In genomic region chr11:65817312-65817814, GRCh38 we compare ENCODE assay signal across 8 cellular contexts. TPM values are rescaled to one million over a fixed set of nuclear protein-coding genes. Genes with fewer than 3 reads are reported as not detected.
DNase-seq lines count a peak whose midpoint lies in the region; ATAC-seq and TF ChIP-seq lines count a peak whose summit lies in the region.

No MANE protein-coding gene starts in this region.

- peaks cover 2% of the 10 kb centered on the region for H3K27me3 Mint-ChIP-seq in activated CD4-positive, alpha-beta T cell treated with anti-CD3 and anti-CD28 coated beads, Interleukin-2, amount 10 ng/mL, durations not matched to agents 24 days and 14 days
- peaks cover under 1% of the 10 kb centered on the region for H3K27me3 Mint-ChIP-seq in activated T-helper 2 cell treated with anti-CD3 and anti-CD28 coated beads, Interferon-gamma antibody, Interleukin-2, Interleukin-4, amounts not matched to agents 10 μg/mL and 5 μg/mL and 100 μg/mL, durations not matched to agents 14 hours and 24 hours and 36 hours (ENCODE audit: low read depth)
- H3K27me3 Mint-ChIP-seq in immature natural killer cell (ENCODE audit: low read depth in 3 of 3), result peaks cover 0 to 5% (median 3%) of the 10 kb centered on the region in 3 donors

- no peaks in the 10 kb centered on the region for H3K27me3 ChIP-seq in suprapubic skin

- peak overlapping the region; percentile 73 for H3K4me3 ChIP-seq in suprapubic skin

- no peaks in the 10 kb centered on the region for H3K9me3 ChIP-seq in suprapubic skin

- WGBS in suprapubic skin, result 60% methylated on average over 5 of the region's 5 CpGs

- no peak for TF ChIP-seq POLR2A in suprapubic skin (IDR thresholded peaks at IDR 0.05)

- no peaks in the 10 kb centered on the region for H3K9me3 Mint-ChIP-seq in activated CD4-positive, alpha-beta T cell treated with anti-CD3 and anti-CD28 coated beads, Interleukin-2, amount 10 ng/mL, durations not matched to agents 24 days and 14 days
- H3K9me3 Mint-ChIP-seq in activated T-helper 2 cell treated with anti-CD3 and anti-CD28 coated beads, Interferon-gamma antibody, Interleukin-2, Interleukin-4, amounts not matched to agents 10 μg/mL and 5 μg/mL and 100 μg/mL, durations not matched to agents 14 hours and 24 hours and 36 hours, result no peaks in the 10 kb centered on the region
- H3K9me3 Mint-ChIP-seq in immature natural killer cell, result no peaks in the 10 kb centered on the region

- peak overlapping the region; percentile 87 for H3K27ac Mint-ChIP-seq in activated CD4-positive, alpha-beta T cell treated with anti-CD3 and anti-CD28 coated beads, Interleukin-2, amount 10 ng/mL, durations not matched to agents 24 days and 14 days
- H3K27ac Mint-ChIP-seq in activated T-helper 2 cell treated with anti-CD3 and anti-CD28 coated beads, Interferon-gamma antibody, Interleukin-2, Interleukin-4, amounts not matched to agents 10 μg/mL and 5 μg/mL and 100 μg/mL, durations not matched to agents 14 hours and 24 hours and 36 hours, result peak overlapping the region; percentile 65
- H3K27ac Mint-ChIP-seq in immature natural killer cell, result peak overlapping the region in 5 of 6 donors; percentile 27 to 87 (median 77)

- H3K4me1 ChIP-seq in suprapubic skin, result peaks cover 31% of the 10 kb centered on the region

- H3K36me3 Mint-ChIP-seq in activated CD4-positive, alpha-beta T cell treated with anti-CD3 and anti-CD28 coated beads, Interleukin-2, amount 10 ng/mL, durations not matched to agents 24 days and 14 days (ENCODE audit: low read depth), result no peaks in the 10 kb centered on the region
- H3K36me3 Mint-ChIP-seq in activated T-helper 2 cell treated with anti-CD3 and anti-CD28 coated beads, Interferon-gamma antibody, Interleukin-2, Interleukin-4, amounts not matched to agents 10 μg/mL and 5 μg/mL and 100 μg/mL, durations not matched to agents 14 hours and 24 hours and 36 hours (ENCODE audit: low read depth), result peaks cover 5% of the 10 kb centered on the region
- peaks cover 3 to 4% (median 4%) of the 10 kb centered on the region in 3 donors for H3K36me3 Mint-ChIP-seq in immature natural killer cell

- H3K36me3 ChIP-seq in suprapubic skin, result no peaks in the 10 kb centered on the region

- DNase-seq in activated CD4-positive, alpha-beta T cell treated with anti-CD3 and anti-CD28 coated beads, Interleukin-2, amount 10 ng/mL, durations not matched to agents 24 days and 14 days, result no peak
- DNase-seq in activated CD4-positive, alpha-beta T cell treated with anti-CD3 and anti-CD28 coated beads for 48 hours, result no peak
- DNase-seq in activated T-helper 2 cell treated with anti-CD3 and anti-CD28 coated beads, Interferon-gamma antibody, Interleukin-2, Interleukin-4, amounts not matched to agents 10 μg/mL and 5 μg/mL and 100 μg/mL, durations not matched to agents 14 hours and 24 hours and 36 hours (ENCODE audit: low spot score), result no peak
- DNase-seq in immature natural killer cell, result no peak
- DNase-seq in suprapubic skin (ENCODE audit: low spot score in 2 of 2), result no peak
- DNase-seq in posterior cingulate gyrus, result no peak

- no peak for ATAC-seq in HG02840 (IDR thresholded peaks at IDR 0.05; ENCODE audit: low FRiP score, unreplicated experiment)
- no peak for ATAC-seq in GM21447 (IDR thresholded peaks at IDR 0.05; ENCODE audit: unreplicated experiment)

- peak overlapping the region; percentile 74 for H3K27ac ChIP-seq in suprapubic skin

- TF ChIP-seq CTCF in suprapubic skin (IDR thresholded peaks at IDR 0.05), result no peak

- peak overlapping the region; percentile 83 for H3K4me3 Mint-ChIP-seq in activated CD4-positive, alpha-beta T cell treated with anti-CD3 and anti-CD28 coated beads, Interleukin-2, amount 10 ng/mL, durations not matched to agents 24 days and 14 days
- H3K4me3 Mint-ChIP-seq in activated T-helper 2 cell treated with anti-CD3 and anti-CD28 coated beads, Interferon-gamma antibody, Interleukin-2, Interleukin-4, amounts not matched to agents 10 μg/mL and 5 μg/mL and 100 μg/mL, durations not matched to agents 14 hours and 24 hours and 36 hours (ENCODE audit: low read depth), result peak overlapping the region; percentile 79
- peak overlapping the region; percentile 82 to 90 (median 85) for H3K4me3 Mint-ChIP-seq in immature natural killer cell

- intact Hi-C loops in activated CD4-positive, alpha-beta T cell treated with anti-CD3 and anti-CD28 coated beads, Interleukin-2, amount 10 ng/mL, durations not matched to agents 24 days and 14 days (cut with micrococcal nuclease), result no loop called here
- intact Hi-C loops in activated T-helper 2 cell treated with anti-CD3 and anti-CD28 coated beads, Interferon-gamma antibody, Interleukin-2, Interleukin-4, amounts not matched to agents 10 μg/mL and 5 μg/mL and 100 μg/mL, durations not matched to agents 14 hours and 24 hours and 36 hours (cut with micrococcal nuclease), result loop anchor here (10.0 kb wide), 1 partner anchor 53 kb away; no protein-coding TSS in a partner anchor
- intact Hi-C loops in posterior cingulate gyrus (cut with DNase I), result no loop called here

- TF ChIP-seq EP300 in suprapubic skin (IDR thresholded peaks at IDR 0.05), result no peak

- peaks cover 17% of the 10 kb centered on the region for H3K4me1 Mint-ChIP-seq in activated CD4-positive, alpha-beta T cell treated with anti-CD3 and anti-CD28 coated beads, Interleukin-2, amount 10 ng/mL, durations not matched to agents 24 days and 14 days
- peaks cover 18% of the 10 kb centered on the region for H3K4me1 Mint-ChIP-seq in activated T-helper 2 cell treated with anti-CD3 and anti-CD28 coated beads, Interferon-gamma antibody, Interleukin-2, Interleukin-4, amounts not matched to agents 10 μg/mL and 5 μg/mL and 100 μg/mL, durations not matched to agents 14 hours and 24 hours and 36 hours (ENCODE audit: low read depth)
- H3K4me1 Mint-ChIP-seq in immature natural killer cell, result peaks cover 3 to 14% of the 10 kb centered on the region in 2 donors

RNA-seq across cellular contexts. Expression of gene SNX32, which starts 16.4 kb away (rescaled TPM):
- 1.2 and 2.1 TPM in 2 replicates for total RNA-seq in activated CD4-positive, alpha-beta T cell treated with anti-CD3 and anti-CD28 coated beads, Interleukin-2, amount 10 ng/mL, durations not matched to agents 24 days and 14 days
- total RNA-seq in activated T-helper 2 cell treated with anti-CD3 and anti-CD28 coated beads, Interferon-gamma antibody, Interleukin-2, Interleukin-4, amounts not matched to agents 10 μg/mL and 5 μg/mL and 100 μg/mL, durations not matched to agents 14 hours and 24 hours and 36 hours, result 0.64 and 0.96 TPM in 2 replicates
- 1 to 10 TPM in 2 of 3 donors, under 1 TPM in 1; 0.30 to 1.7 (median 1.6) TPM for polyA plus RNA-seq in immature natural killer cell
- 1 to 10 TPM in 1 of 4 donors, under 1 TPM in 1, not detected in 2; 0.76 to 1.1 TPM for total RNA-seq in suprapubic skin

RNA-seq across cellular contexts. Expression of gene OVOL1, which starts 30.5 kb away (rescaled TPM):
- 0.07 TPM in 1 of 2 replicates, not detected in the other for total RNA-seq in activated CD4-positive, alpha-beta T cell treated with anti-CD3 and anti-CD28 coated beads, Interleukin-2, amount 10 ng/mL, durations not matched to agents 24 days and 14 days
- 0.16 TPM in 2 replicates for total RNA-seq in activated T-helper 2 cell treated with anti-CD3 and anti-CD28 coated beads, Interferon-gamma antibody, Interleukin-2, Interleukin-4, amounts not matched to agents 10 μg/mL and 5 μg/mL and 100 μg/mL, durations not matched to agents 14 hours and 24 hours and 36 hours
- not detected for polyA plus RNA-seq in immature natural killer cell
- total RNA-seq in suprapubic skin, result 100 to 1,000 TPM in 2 of 4 donors, 10 to 100 TPM in 2; 64.4 to 196 (median 121) TPM

RNA-seq across cellular contexts. Expression of gene AP5B1, which starts 36.6 kb away (rescaled TPM):
- 20.1 and 21.1 TPM in 2 replicates for total RNA-seq in activated CD4-positive, alpha-beta T cell treated with anti-CD3 and anti-CD28 coated beads, Interleukin-2, amount 10 ng/mL, durations not matched to agents 24 days and 14 days
- total RNA-seq in activated T-helper 2 cell treated with anti-CD3 and anti-CD28 coated beads, Interferon-gamma antibody, Interleukin-2, Interleukin-4, amounts not matched to agents 10 μg/mL and 5 μg/mL and 100 μg/mL, durations not matched to agents 14 hours and 24 hours and 36 hours, result 24.6 and 24.9 TPM in 2 replicates
- 10 to 100 TPM in 1 of 3 donors, 1 to 10 TPM in 2; 7.6 to 20.8 (median 8.2) TPM for polyA plus RNA-seq in immature natural killer cell
- total RNA-seq in suprapubic skin, result 10 to 100 TPM; 26.3 to 55.9 (median 38.1) TPM

RNA-seq across cellular contexts. Expression of gene CFL1, which starts 40.6 kb away (rescaled TPM):
- 1,047 and 1,065 TPM in 2 replicates for total RNA-seq in activated CD4-positive, alpha-beta T cell treated with anti-CD3 and anti-CD28 coated beads, Interleukin-2, amount 10 ng/mL, durations not matched to agents 24 days and 14 days
- 1,155 and 1,184 TPM in 2 replicates for total RNA-seq in activated T-helper 2 cell treated with anti-CD3 and anti-CD28 coated beads, Interferon-gamma antibody, Interleukin-2, Interleukin-4, amounts not matched to agents 10 μg/mL and 5 μg/mL and 100 μg/mL, durations not matched to agents 14 hours and 24 hours and 36 hours
- 1,000 to 10,000 TPM; 2,883 to 4,279 (median 3,963) TPM for polyA plus RNA-seq in immature natural killer cell
- 100 to 1,000 TPM; 331 to 608 (median 584) TPM for total RNA-seq in suprapubic skin

RNA-seq across cellular contexts. Expression of gene MUS81, which starts 42.9 kb away (rescaled TPM):
- 77.4 and 80.5 TPM in 2 replicates for total RNA-seq in activated CD4-positive, alpha-beta T cell treated with anti-CD3 and anti-CD28 coated beads, Interleukin-2, amount 10 ng/mL, durations not matched to agents 24 days and 14 days
- 84.9 and 90.5 TPM in 2 replicates for total RNA-seq in activated T-helper 2 cell treated with anti-CD3 and anti-CD28 coated beads, Interferon-gamma antibody, Interleukin-2, Interleukin-4, amounts not matched to agents 10 μg/mL and 5 μg/mL and 100 μg/mL, durations not matched to agents 14 hours and 24 hours and 36 hours
- 10 to 100 TPM; 22.7 to 47.0 (median 32.2) TPM for polyA plus RNA-seq in immature natural killer cell
- total RNA-seq in suprapubic skin, result 10 to 100 TPM; 22.8 to 46.2 (median 32.2) TPM

Comparison
In these comparisons a context has a peak if more than half of its experiments do, and no peak if none do; other contexts are left out.
1. RNA of gene OVOL1, which starts 30.5 kb away (total RNA-seq): 64.4 to 196 TPM in suprapubic skin; 0.16 TPM in activated T-helper 2 cell treated with anti-CD3 and anti-CD28 coated beads, Interferon-gamma antibody, Interleukin-2, Interleukin-4, amounts not matched to agents 10 μg/mL and 5 μg/mL and 100 μg/mL, durations not matched to agents 14 hours and 24 hours and 36 hours and 0.07 TPM in activated CD4-positive, alpha-beta T cell treated with anti-CD3 and anti-CD28 coated beads, Interleukin-2, amount 10 ng/mL, durations not matched to agents 24 days and 14 days; every median in the first group is over 10 times any median in the second.
2. Peak in every context shown above with its lines, with median percentiles within 50 percentile points of each other: H3K27ac Mint-ChIP-seq and H3K4me3 Mint-ChIP-seq.